9 cellular contexts compared by ENCODE assay signal in the genomic region with DNA sequence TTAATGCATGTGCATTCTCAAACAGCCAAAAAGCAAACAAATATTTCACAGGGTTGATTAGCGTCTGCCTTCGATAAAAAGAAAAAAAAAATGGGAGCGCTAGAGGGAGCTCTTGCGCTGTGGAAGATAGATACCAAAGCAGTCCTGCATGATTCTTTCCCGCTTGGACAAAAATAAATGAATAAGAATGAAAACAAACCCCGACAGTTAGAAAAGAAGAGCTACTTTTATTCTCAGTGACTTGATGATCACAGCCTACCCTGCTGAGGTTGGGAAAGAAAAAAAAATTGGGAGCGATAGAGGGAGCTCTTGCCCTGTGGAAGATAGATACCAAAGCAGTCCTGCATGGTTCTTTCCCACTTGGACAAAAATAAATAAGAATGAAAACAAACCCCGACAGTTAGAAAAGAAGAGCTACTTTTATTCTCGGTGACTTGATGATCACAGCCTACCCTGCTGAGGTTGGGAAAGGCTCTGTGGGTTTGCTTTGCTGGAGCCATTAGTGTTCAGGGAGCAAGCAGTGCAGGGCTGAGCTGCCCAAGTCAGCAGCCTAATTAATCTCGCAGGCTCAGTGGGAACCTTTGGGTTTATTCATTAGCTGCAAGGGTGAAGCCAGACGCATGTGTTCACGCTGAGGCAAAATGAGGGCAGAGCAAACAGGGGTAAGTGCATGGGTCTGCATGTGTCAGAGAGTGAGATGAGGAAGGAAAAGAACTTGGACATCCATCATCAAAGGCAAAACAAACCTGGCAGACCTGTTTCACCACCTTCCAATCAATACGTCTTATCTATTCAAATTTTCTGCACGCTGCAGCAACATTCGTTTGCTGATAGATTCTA.
A peak's percentile ranks its signal among the peaks of the same experiment; 100 is the strongest.
DNase-seq lines count a peak whose midpoint lies in the region; ATAC-seq and TF ChIP-seq lines count a peak whose summit lies in the region.
"Had no signal": no experiment of that assay in that cellular context is flagged by ENCODE, and none has a peak within 500 bp of the region (broad histone marks: within the 10 kb centered on the region; RNA-seq: fewer than 3 reads in every experiment).

No MANE protein-coding gene starts in this region.

- H3K27ac ChIP-seq in HEK293 (ENCODE audit: extremely low read depth, low read depth, low read length), result no peak overlapping the region
- H3K27ac ChIP-seq in PC-9, result no peak overlapping the region
- H3K27ac ChIP-seq: BLaER1 had no signal

- no peaks in the 10 kb centered on the region for H4K20me1 ChIP-seq in PC-9 (ENCODE audit: insufficient read depth)
- H4K20me1 ChIP-seq: BLaER1 had no signal

- 0 out of 2 replicates have a peak overlapping the region, but pooled peaks have one; percentile 0 for H2AFZ ChIP-seq in PC-9

- H3K36me3 Mint-ChIP-seq in stimulated activated memory B cell treated with anti-CD40 and anti-IgM and Interleukin-4, amounts not matched to agents 10 μg/mL and 1 μg/mL and 100 μg/mL, for 72 hours, result no peaks in the 10 kb centered on the region
- H3K36me3 Mint-ChIP-seq in effector memory CD8-positive, alpha-beta T cell (ENCODE audit: insufficient read depth), result no peaks in the 10 kb centered on the region

- TF ChIP-seq CTCF in HEK293 (tag by site-specific recombination; IDR thresholded peaks at IDR 0.05), result no peak
- peak; percentile 86 for TF ChIP-seq CTCF in PC-9 (conservative IDR thresholded peaks at IDR 0.05)
- TF ChIP-seq CTCF in foreskin fibroblast (IDR thresholded peaks at IDR 0.05; ENCODE audit: low read depth, low read length), result peak; percentile 56

- H3K4me1 ChIP-seq in HEK293 (ENCODE audit: control insufficient read depth, insufficient read depth, low read length) (no peaks in the 10 kb centered on the region), PC-9 (replicated peaks; ENCODE audit: insufficient read depth) (peaks cover 12% of the 10 kb centered on the region)
- H3K4me1 ChIP-seq: BLaER1 had no signal

- ATAC-seq in stimulated activated memory B cell treated with anti-CD40 and anti-IgM and Interleukin-4, amounts not matched to agents 10 μg/mL and 1 μg/mL and 100 μg/mL, for 72 hours, result no peak
- no peak for ATAC-seq in HG03521 (IDR thresholded peaks at IDR 0.05; ENCODE audit: unreplicated experiment)
- ATAC-seq in effector memory CD8-positive, alpha-beta T cell (replicated peaks), result no peak

- no peaks in the 10 kb centered on the region for H3K9me2 ChIP-seq in PC-9 (ENCODE audit: insufficient read depth)

- peaks cover 17% of the 10 kb centered on the region for H3K4me1 Mint-ChIP-seq in stimulated activated memory B cell treated with anti-CD40 and anti-IgM and Interleukin-4, amounts not matched to agents 10 μg/mL and 1 μg/mL and 100 μg/mL, for 72 hours
- H3K4me1 Mint-ChIP-seq in effector memory CD8-positive, alpha-beta T cell (ENCODE audit: low read depth in 2 of 2), result peaks cover 3 to 7% of the 10 kb centered on the region in 2 donors

- POLR2A ChIA-PET in HEK293 (lab: Yijun Ruan, JAX), result no interaction called here
- POLR2A ChIA-PET in PC-9 (lab: Charles Lee; ENCODE audit: unreplicated experiment), result no interaction called here

- CTCF ChIA-PET in HEK293 (lab: Yijun Ruan, JAX), result interaction anchor here (0.6 to 1.4 kb wide), 21 partner anchors 8 to 1919 kb away, joined by 3 to 9 read pairs (median 4); no protein-coding TSS in a partner anchor
- CTCF ChIA-PET in PC-9 (lab: Charles Lee), result interaction anchor here (0.6 to 1.0 kb wide), 5 partner anchors 18 to 1183 kb away, joined by 3 to 6 read pairs (median 4); no protein-coding TSS in a partner anchor

- peak overlapping the region; percentile 13 for H3K4me3 Mint-ChIP-seq in stimulated activated memory B cell treated with anti-CD40 and anti-IgM and Interleukin-4, amounts not matched to agents 10 μg/mL and 1 μg/mL and 100 μg/mL, for 72 hours
- H3K4me3 Mint-ChIP-seq in effector memory CD8-positive, alpha-beta T cell, result no peak overlapping the region

- no peaks in the 10 kb centered on the region for H3K79me2 ChIP-seq in PC-9 (ENCODE audit: low read depth)

- peaks cover 21% of the 10 kb centered on the region for H3K27me3 Mint-ChIP-seq in stimulated activated memory B cell treated with anti-CD40 and anti-IgM and Interleukin-4, amounts not matched to agents 10 μg/mL and 1 μg/mL and 100 μg/mL, for 72 hours
- H3K27me3 Mint-ChIP-seq in effector memory CD8-positive, alpha-beta T cell, result peaks cover 5 to 28% of the 10 kb centered on the region in 2 donors

- BruUV-seq in PC-9 (replicated peaks; lab: Mats Ljungman, UMichigan), result no TSS peak

- H3K36me3 ChIP-seq in HEK293 (ENCODE audit: control insufficient read depth in 2 of 2, insufficient read depth in 1 of 2, low read length in 2 of 2) (no peaks in the 10 kb centered on the region), PC-9 (ENCODE audit: low read depth) (no peaks in the 10 kb centered on the region)
- H3K36me3 ChIP-seq: BLaER1 had no signal

- DNase-seq in DMS53 (lab: John Stamatoyannopoulos, UW) (peak; percentile 27), DMS53 treated with DMSO at 0.1 percent for 48 hours (lab: John Stamatoyannopoulos, UW; ENCODE audit: unreplicated experiment) (no peak), PC-9 (peak; percentile 5 to 36), foreskin fibroblast (peak in 1 of 2 donors; percentile 57)
- DNase-seq in effector memory CD8-positive, alpha-beta T cell, result no peak

- intact Hi-C loops in PC-9 (cut with micrococcal nuclease; ENCODE audit: unreplicated experiment), result loop anchor here (5.0 kb wide), 2 partner anchors 300 to 1150 kb away; no protein-coding TSS in a partner anchor

- no peak overlapping the region for H3K4me3 ChIP-seq in HEK293 (ENCODE audit: low read depth, low read length)
- peak overlapping the region; percentile 21; the same call in 1 of the 2 replicates for H3K4me3 ChIP-seq in PC-9
- no peak overlapping the region for H3K4me3 ChIP-seq in foreskin fibroblast (ENCODE audit: low read depth in 1 of 2, low read length in 2 of 2)
- H3K4me3 ChIP-seq: BLaER1 had no signal

- no peaks in the 10 kb centered on the region for H3K27me3 ChIP-seq in PC-9 (ENCODE audit: insufficient read depth, low read depth)
- H3K27me3 ChIP-seq: BLaER1 had no signal

- H3F3A ChIP-seq in PC-9 (ENCODE audit: insufficient read depth, low read depth), result no peaks in the 10 kb centered on the region

- peak overlapping the region; percentile 61 for H3K4me2 ChIP-seq in PC-9
- H3K4me2 ChIP-seq: BLaER1 had no signal

- H3K9me3 ChIP-seq in HEK293 (ENCODE audit: control insufficient read depth, insufficient read depth, low read depth, low read length) (no peaks in the 10 kb centered on the region), PC-9 (ENCODE audit: insufficient read depth, low read depth) (no peaks in the 10 kb centered on the region)

- H3K27ac Mint-ChIP-seq in stimulated activated memory B cell treated with anti-CD40 and anti-IgM and Interleukin-4, amounts not matched to agents 10 μg/mL and 1 μg/mL and 100 μg/mL, for 72 hours, result no peak overlapping the region
- H3K27ac Mint-ChIP-seq in effector memory CD8-positive, alpha-beta T cell, result no peak overlapping the region

- no peaks in the 10 kb centered on the region for H3K9me3 Mint-ChIP-seq in stimulated activated memory B cell treated with anti-CD40 and anti-IgM and Interleukin-4, amounts not matched to agents 10 μg/mL and 1 μg/mL and 100 μg/mL, for 72 hours
- no peaks in the 10 kb centered on the region for H3K9me3 Mint-ChIP-seq in effector memory CD8-positive, alpha-beta T cell

TF ChIP-seq in HEK293, 187 proteins besides CTCF, POLR2A, EP300 and RAD21:
- TF ChIP-seq SCRT1 (tag by site-specific recombination; IDR thresholded peaks at IDR 0.05; ENCODE audit: borderline replicate concordance) (no peak), ZNF221 (tag by site-specific recombination; IDR thresholded peaks at IDR 0.05; ENCODE audit: borderline replicate concordance) (no peak), ZNF660 (tag by site-specific recombination; IDR thresholded peaks at IDR 0.05) (no peak), ZNF654 (tag by site-specific recombination; IDR thresholded peaks at IDR 0.05; ENCODE audit: low read depth) (peak; percentile 21), ZSCAN30 (tag by site-specific recombination; IDR thresholded peaks at IDR 0.05) (no peak), ZNF843 (tag by site-specific recombination; IDR thresholded peaks at IDR 0.05) (no peak)

Comparison
In these comparisons a context has a peak if more than half of its experiments do, and no peak if none do; other contexts are left out.
1. DNase-seq: peak in DMS53 (single experiment) and PC-9 (2 of 2); none in DMS53 treated with DMSO at 0.1 percent for 48 hours (single experiment) and effector memory CD8-positive, alpha-beta T cell (0 of 3).